In genomic region chr4:7362862-7363430, GRCh38 we compare ENCODE assay signal across 25 cellular contexts.
"Had no signal": no experiment of that assay in that cellular context is flagged by ENCODE, and none has a peak within 500 bp of the region (broad histone marks: within the 10 kb centered on the region; RNA-seq: fewer than 3 reads in every experiment).

No MANE protein-coding gene starts in this region.

- FAIRE-seq: astrocyte, K562 had no signal

- H3K27ac ChIP-seq: VCaP had no signal

- H3K9me3 ChIP-seq: SK-N-SH had no signal

- H3K4me3 ChIP-seq: K562 had no signal

- ATAC-seq: activated naive CD4-positive, alpha-beta T cell treated with anti-CD3 and anti-CD28 coated beads, Interleukin-2, amount 50 U/mL, for 72 hours; activated naive CD8-positive, alpha-beta T cell treated with anti-CD3 and anti-CD28 coated beads, Interleukin-2, amount 50 U/mL, for 24 hours; activated T-cell treated with anti-CD3 and anti-CD28 coated beads, Interleukin-2, amount 50 U/mL, for 4 hours; K562; Right ventricle myocardium inferior had no signal

- DNase-seq: activated CD4-positive, alpha-beta memory T cell treated with anti-CD3 and anti-CD28 coated beads for 36 hours; activated CD4-positive, alpha-beta T cell treated with anti-CD3 and anti-CD28 coated beads, Interleukin-2, amount 10 ng/mL, durations not matched to agents 7 days and 5 days; activated CD4-positive, CD25-positive, alpha-beta regulatory T cell; activated CD8-positive, alpha-beta memory T cell treated with anti-CD3 and anti-CD28 coated beads for 24 hours; activated effector memory CD4-positive, alpha-beta T cell treated with anti-CD3 and anti-CD28 coated beads, Interleukin-2, amount 50 U/mL, for 16 hours; activated naive CD4-positive, alpha-beta T cell treated with Interleukin-2 at 50 U/mL for 16 hours; activated naive CD8-positive, alpha-beta T cell treated with anti-CD3 and anti-CD28 coated beads, Interleukin-2, amount 50 U/mL, for 24 hours; activated T-cell treated with anti-CD3 and anti-CD28 coated beads, Interleukin-2, amount 50 U/mL, for 4 hours; amniotic stem cell; Karpas-422; MM.1S; NCI-H1105; NCI-H1436; NCI-H1694 treated with DMSO at 0.1 percent for 48 hours; NCI-H2029 treated with DMSO at 0.1 percent for 48 hours; NCI-H345; NCI-H510A; NCI-H526 treated with DMSO at 0.1 percent for 48 hours; SK-N-SH; T-helper 1 cell had no signal
